Comparison of ENCODE assay signal across 31 cellular contexts in genomic region chrX:34585561-34585960, GRCh38.
DNase-seq lines count a peak whose midpoint lies in the region; ATAC-seq and TF ChIP-seq lines count a peak whose summit lies in the region.
"Had no signal": no experiment of that assay in that cellular context is flagged by ENCODE, and none has a peak within 500 bp of the region (broad histone marks: within the 10 kb centered on the region; RNA-seq: fewer than 3 reads in every experiment).

No MANE protein-coding gene starts in this region.

- TF ChIP-seq POLR2A in GM18505 (IDR thresholded peaks at IDR 0.05; ENCODE audit: borderline replicate concordance, extremely low read depth, insufficient read depth, insufficient read length): no peak

- ATAC-seq in GM18505 (IDR thresholded peaks at IDR 0.05; ENCODE audit: unreplicated experiment) (no peak), GM21526 (IDR thresholded peaks at IDR 0.05; ENCODE audit: low FRiP score, unreplicated experiment) (no peak)
- ATAC-seq: activated CD4-positive, CD25-positive, alpha-beta regulatory T cell treated with anti-CD3 and anti-CD28 coated beads, Interleukin-2, amount 50 U/mL, for 24 hours; body of pancreas; gastrocnemius medialis; left lobe of liver; right cardiac atrium; Right ventricle myocardium inferior; stimulated activated naive CD8-positive, alpha-beta T cell treated with anti-CD3 and anti-CD28 coated beads, Interleukin-15, amount 100 ng/mL, for 72 hours had no signal

- peak; percentile 18 for DNase-seq in M059J (ENCODE audit: low read depth)
- peak; percentile 1 for DNase-seq in RPMI7951 (ENCODE audit: low read depth)
- DNase-seq in fibroblast of pulmonary artery (ENCODE audit: low read depth): peak; percentile 0
- peak; percentile 68 for DNase-seq in pulmonary artery endothelial cell (ENCODE audit: low read depth, low spot score)
- DNase-seq in NCI-H146 (lab: John Stamatoyannopoulos, UW): no peak
- DNase-seq: activated CD4-positive, alpha-beta T cell treated with anti-CD3 and anti-CD28 coated beads, Interleukin-2, amount 50 U/mL, for 48 hours; activated CD8-positive, alpha-beta memory T cell treated with anti-CD3 and anti-CD28 coated beads, Interleukin-2, amount 50 U/mL, for 48 hours; activated naive CD4-positive, alpha-beta T cell treated with anti-CD3 and anti-CD28 coated beads for 36 hours; adrenal gland; body of pancreas; DND-41; dorsolateral prefrontal cortex; esophagus squamous epithelium; gastrocnemius medialis; immature natural killer cell; mesendoderm; NCI-H1048; NCI-H1694 treated with DMSO at 0.1 percent for 48 hours; NCI-H524 treated with DMSO at 0.1 percent for 48 hours; PC-9; right cardiac atrium; spleen; stimulated activated naive CD8-positive, alpha-beta T cell treated with anti-CD3 and anti-CD28 coated beads, Interleukin-15, amount 100 ng/mL, for 72 hours; T-helper 2 cell had no signal

- no peak overlapping the region for H3K4me3 ChIP-seq in fibroblast of pulmonary artery (replicated peaks; ENCODE audit: low read depth, low read length)
- H3K4me3 ChIP-seq: adrenal gland; BLaER1 treated with 17β-estradiol and CSF1 and Interleukin-3, amounts not matched to agents 10 nM and 100 nM; body of pancreas; PC-9; spleen; vagina had no signal

- no peak for TF ChIP-seq CTCF in fibroblast of pulmonary artery (IDR thresholded peaks at IDR 0.05; ENCODE audit: low read length, missing control alignments)
